ENCODE assay signal across 1 cellular context in genomic region chr14:21095430-21096205, GRCh38.
TF ChIP-seq lines count a peak whose summit lies in the region.

No MANE protein-coding gene starts in this region.

TF ChIP-seq in HepG2, 621 proteins besides CTCF, POLR2A, EP300 and RAD21 (continued from another document and continues in another):
- no peak for TF ChIP-seq GPBP1L1 (CRISPR knock-in tag; IDR thresholded peaks at IDR 0.05)
- no peak for TF ChIP-seq RBM22 (optimal IDR thresholded peaks at IDR 0.05; ENCODE audit: low read length)
- peak; percentile 33; the same call in 1 of the 2 replicates for TF ChIP-seq TEF (CRISPR knock-in tag; IDR thresholded peaks at IDR 0.05)
- TF ChIP-seq ZNF570 (CRISPR knock-in tag; IDR thresholded peaks at IDR 0.05; ENCODE audit: borderline replicate concordance) = no peak
- TF ChIP-seq FOXK2 (IDR thresholded peaks at IDR 0.05) = no peak
- peak; percentile 38; the same call in 1 of the 2 replicates for TF ChIP-seq GATAD2A (CRISPR knock-in tag; IDR thresholded peaks at IDR 0.05)
- no peak for TF ChIP-seq KLF12 (CRISPR knock-in tag; IDR thresholded peaks at IDR 0.05; ENCODE audit: borderline replicate concordance)
- no peak for TF ChIP-seq HMGA1 (CRISPR knock-in tag; conservative IDR thresholded peaks at IDR 0.05)
- no peak for TF ChIP-seq IRF9 (CRISPR knock-in tag; IDR thresholded peaks at IDR 0.05; ENCODE audit: borderline replicate concordance)
- no peak for TF ChIP-seq ZNF17 (CRISPR knock-in tag; IDR thresholded peaks at IDR 0.05)
- TF ChIP-seq ATF4 (CRISPR knock-in tag; IDR thresholded peaks at IDR 0.05) = no peak
- TF ChIP-seq MYPOP (CRISPR knock-in tag; IDR thresholded peaks at IDR 0.05) = no peak
- TF ChIP-seq FOSL1 (CRISPR knock-in tag; IDR thresholded peaks at IDR 0.05; ENCODE audit: borderline replicate concordance) = no peak
- peak; percentile 97 for TF ChIP-seq MIER2 (CRISPR knock-in tag; IDR thresholded peaks at IDR 0.05)
- no peak for TF ChIP-seq HOXA9 (CRISPR knock-in tag; IDR thresholded peaks at IDR 0.05; ENCODE audit: borderline replicate concordance)
- TF ChIP-seq ZNF670 (CRISPR knock-in tag; IDR thresholded peaks at IDR 0.05; ENCODE audit: borderline replicate concordance) = no peak
- TF ChIP-seq ZNF329 (CRISPR knock-in tag; IDR thresholded peaks at IDR 0.05; ENCODE audit: low read depth) = no peak
- no peak; the same call in 1 of the 2 replicates for TF ChIP-seq ZNF232 (CRISPR knock-in tag; IDR thresholded peaks at IDR 0.05; ENCODE audit: borderline replicate concordance)
- TF ChIP-seq NCOA2 (CRISPR knock-in tag; IDR thresholded peaks at IDR 0.05) = no peak
- no peak for TF ChIP-seq ZBTB40 (IDR thresholded peaks at IDR 0.05)
- no peak for TF ChIP-seq ZBTB40 (CRISPR knock-in tag; IDR thresholded peaks at IDR 0.05)
- TF ChIP-seq ZNF792 (CRISPR knock-in tag; IDR thresholded peaks at IDR 0.05) = 0 out of 2 replicates have a peak, but pooled peaks have one; percentile 20
- TF ChIP-seq ARID3A (IDR thresholded peaks at IDR 0.05; ENCODE audit: low read depth, low read length) = no peak
- no peak for TF ChIP-seq PAX8 (CRISPR knock-in tag; IDR thresholded peaks at IDR 0.05; ENCODE audit: borderline replicate concordance)
- TF ChIP-seq TOPORS (CRISPR knock-in tag; IDR thresholded peaks at IDR 0.05) = no peak
- TF ChIP-seq THAP11 (CRISPR knock-in tag; IDR thresholded peaks at IDR 0.05) = peak; percentile 35; the same call in 1 of the 2 replicates
- no peak; the same call in 1 of the 2 replicates for TF ChIP-seq PPARG (CRISPR knock-in tag; conservative IDR thresholded peaks at IDR 0.05)
- TF ChIP-seq UBTF (CRISPR knock-in tag; IDR thresholded peaks at IDR 0.05) = no peak
- no peak for TF ChIP-seq ZNF788 (CRISPR knock-in tag; IDR thresholded peaks at IDR 0.05; ENCODE audit: borderline replicate concordance)
- no peak for TF ChIP-seq BCLAF1 (IDR thresholded peaks at IDR 0.05)
- 0 out of 2 replicates have a peak, but pooled peaks have one; percentile 41 for TF ChIP-seq SIN3A (IDR thresholded peaks at IDR 0.05; ENCODE audit: borderline replicate concordance, low read depth, low read length)
- TF ChIP-seq PLRG1 (conservative IDR thresholded peaks at IDR 0.05) = no peak
- TF ChIP-seq IKZF5 (CRISPR knock-in tag; IDR thresholded peaks at IDR 0.05) = no peak
